ENCODE assay signal across 16 cellular contexts in the genomic region with DNA sequence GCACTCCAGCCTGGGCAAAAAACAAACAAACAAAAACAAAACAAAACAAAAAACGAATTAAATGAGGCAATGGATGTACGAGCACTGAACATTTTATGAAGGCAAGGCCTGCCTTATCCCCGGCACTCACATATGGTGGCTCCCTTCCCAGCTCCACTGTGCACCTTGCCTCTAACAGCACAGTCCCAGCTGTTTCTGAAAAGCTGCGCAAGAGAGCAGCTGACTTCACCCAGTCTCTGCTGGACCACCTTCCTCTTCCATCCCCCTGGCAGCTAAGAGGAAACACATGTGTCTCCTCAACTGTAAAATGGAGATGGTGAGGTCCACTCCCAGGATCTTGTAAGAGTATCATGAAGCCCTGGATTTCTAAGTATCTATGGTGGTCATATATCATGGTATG.
"Had no signal": no experiment of that assay in that cellular context is flagged by ENCODE, and none has a peak within 500 bp of the region (broad histone marks: within the 10 kb centered on the region; RNA-seq: fewer than 3 reads in every experiment).

No MANE protein-coding gene starts in this region.

- H3K4me3 ChIP-seq: colonic mucosa, lung, testis had no signal

- H3K9me3 ChIP-seq: colonic mucosa, testis had no signal

- H3K27me3 ChIP-seq: colonic mucosa, testis had no signal

- H3K36me3 ChIP-seq: colonic mucosa had no signal

- H3K27ac ChIP-seq: colonic mucosa, parathyroid adenoma had no signal

- DNase-seq: activated CD4-positive, alpha-beta T cell treated with anti-CD3 and anti-CD28 coated beads, Interleukin-2, amount 10 ng/mL, durations not matched to agents 24 days and 14 days; activated CD8-positive, alpha-beta T cell treated with anti-CD3 and anti-CD28 coated beads for 36 hours; activated naive CD4-positive, alpha-beta T cell treated with anti-CD3 and anti-CD28 coated beads, Interleukin-2, amount 10 ng/mL, durations not matched to agents 7 days and 5 days; activated naive CD8-positive, alpha-beta T cell treated with anti-CD3 and anti-CD28 coated beads, Interleukin-2, amount 50 U/mL, for 24 hours; activated T-cell treated with anti-CD3 and anti-CD28 coated beads, Interleukin-2, amount 50 U/mL, for 24 hours; anterior cingulate cortex; endodermal cell; islet precursor cell; retina; T-helper 1 cell; T1000 had no signal

- H3K4me1 ChIP-seq: colonic mucosa, parathyroid adenoma had no signal

- ATAC-seq: activated CD8-positive, alpha-beta T cell treated with anti-CD3 and anti-CD28 coated beads for 36 hours; activated naive CD8-positive, alpha-beta T cell treated with anti-CD3 and anti-CD28 coated beads, Interleukin-2, amount 50 U/mL, for 24 hours; natural killer cell treated with Interleukin-12 subunit alpha and Interleukin-12 subunit beta and Interleukin-15 and Interleukin-18, amount 100 ng/mL, for 72 hours had no signal
